ENCODE assay signal across 28 cellular contexts in genomic region chr18:72847134-72847533, GRCh38. TPM values are rescaled to one million over a fixed set of nuclear protein-coding genes. Genes with fewer than 3 reads are reported as not detected.
A peak's percentile ranks its signal among the peaks of the same experiment; 100 is the strongest.
DNase-seq lines count a peak whose midpoint lies in the region; ATAC-seq and TF ChIP-seq lines count a peak whose summit lies in the region.
"Had no signal": no experiment of that assay in that cellular context is flagged by ENCODE, and none has a peak within 500 bp of the region (broad histone marks: within the 10 kb centered on the region; RNA-seq: fewer than 3 reads in every experiment).

No MANE protein-coding gene starts in this region.

- no peaks in the 10 kb centered on the region for H3K9me3 Mint-ChIP-seq in progenitor cell of endocrine pancreas (ENCODE audit: low read depth)

- ATAC-seq in GM21528 (IDR thresholded peaks at IDR 0.05; ENCODE audit: low FRiP score, unreplicated experiment): no peak
- no peak for ATAC-seq in GM18861 (IDR thresholded peaks at IDR 0.05; ENCODE audit: unreplicated experiment)
- ATAC-seq: activated naive CD4-positive, alpha-beta T cell treated with anti-CD3 and anti-CD28 coated beads, Interleukin-2, amount 50 U/mL, for 72 hours; activated T-helper 17 cell treated with anti-CD3 and anti-CD28 coated beads, Interleukin-2, amount 50 U/mL, for 72 hours; stimulated activated memory B cell treated with anti-CD40 and anti-IgM and Interleukin-4, amounts not matched to agents 10 μg/mL and 1 μg/mL and 100 μg/mL, for 72 hours had no signal

- no peak for TF ChIP-seq CTCF in progenitor cell of endocrine pancreas (IDR thresholded peaks at IDR 0.05; ENCODE audit: unreplicated experiment)

- DNase-seq in RPMI7951 (ENCODE audit: low read depth) (peak; percentile 28), caudate nucleus (lab: John Stamatoyannopoulos, UW) (peak in 7 of 61 donors; percentile 18 to 52 (median 22)), progenitor cell of endocrine pancreas (ENCODE audit: low spot score, unreplicated experiment) (no peak)
- no peak for DNase-seq in activated CD4-positive, alpha-beta T cell treated with anti-CD3 and anti-CD28 coated beads, Interleukin-2, amount 50 U/mL, for 48 hours
- DNase-seq: activated CD4-positive, alpha-beta T cell treated with anti-CD3 and anti-CD28 coated beads, Interleukin-2, amount 50 U/mL, for 4 hours; activated CD4-positive, CD25-positive, alpha-beta regulatory T cell; activated CD8-positive, alpha-beta memory T cell treated with anti-CD3 and anti-CD28 coated beads, Interleukin-2, amount 50 U/mL, for 4 hours; aorta; Calu3; cerebellar nuclear complex; naive B cell; NCI-H526; retina; Right ventricle myocardium superior; spleen; stimulated activated CD4-positive, alpha-beta T cell treated with anti-CD3 and anti-CD28 coated beads, Interleukin-2, amount 100 ng/mL, for 48 hours; T-helper 9 cell had no signal

- H3K4me1 ChIP-seq in HUES6 (ENCODE audit: control insufficient read depth, insufficient read depth, low read length): peaks cover 17% of the 10 kb centered on the region
- H3K4me1 ChIP-seq: HAP-1, spleen had no signal

- H3K27ac ChIP-seq in HUES6 (ENCODE audit: low read depth, low read length) (0 out of 2 replicates have a peak overlapping the region, but pooled peaks have one; percentile 56), caudate nucleus (ENCODE audit: low read depth, low read length) (peak overlapping the region; percentile 14)
- H3K27ac ChIP-seq: spleen had no signal

- peaks cover 3% of the 10 kb centered on the region for H3K4me1 Mint-ChIP-seq in progenitor cell of endocrine pancreas (ENCODE audit: low read depth)
- H3K4me1 Mint-ChIP-seq: activated T-helper 17 cell treated with anti-CD3 and anti-CD28 coated beads, Interleukin-2, amount 50 U/mL, for 72 hours; CD14-positive monocyte; IgD-negative memory B cell; stimulated activated memory B cell treated with anti-CD40 and anti-IgM and Interleukin-4, amounts not matched to agents 10 μg/mL and 1 μg/mL and 100 μg/mL, for 72 hours had no signal

- H3K36me3 ChIP-seq in HUES6 (ENCODE audit: control insufficient read depth, insufficient read depth, low read length): no peaks in the 10 kb centered on the region
- H3K36me3 ChIP-seq: HAP-1, spleen had no signal

- H3K4me3 ChIP-seq in HUES6 (ENCODE audit: low read depth, low read length): no peak overlapping the region
- H3K4me3 ChIP-seq: HAP-1, spleen had no signal

- H3K36me3 Mint-ChIP-seq in progenitor cell of endocrine pancreas (ENCODE audit: insufficient read depth): peaks cover 22% of the 10 kb centered on the region
- H3K36me3 Mint-ChIP-seq: CD14-positive monocyte had no signal

- no peaks in the 10 kb centered on the region for H3K27me3 ChIP-seq in HUES6 (ENCODE audit: control insufficient read depth, insufficient read depth, low read length)
- H3K27me3 ChIP-seq: spleen had no signal

- H3K9me3 ChIP-seq in HUES6 (ENCODE audit: control insufficient read depth, insufficient read depth, low read depth, low read length): peaks cover 5% of the 10 kb centered on the region; the same call in 1 of the 2 replicates
- H3K9me3 ChIP-seq: HAP-1 had no signal

- no peak overlapping the region for H3K4me3 Mint-ChIP-seq in progenitor cell of endocrine pancreas (ENCODE audit: low read depth)
- H3K4me3 Mint-ChIP-seq: activated T-helper 17 cell treated with anti-CD3 and anti-CD28 coated beads, Interleukin-2, amount 50 U/mL, for 72 hours; CD14-positive monocyte; IgD-negative memory B cell; naive B cell; stimulated activated memory B cell treated with anti-CD40 and anti-IgM and Interleukin-4, amounts not matched to agents 10 μg/mL and 1 μg/mL and 100 μg/mL, for 72 hours had no signal

- no peaks in the 10 kb centered on the region for H3K27me3 Mint-ChIP-seq in progenitor cell of endocrine pancreas
- H3K27me3 Mint-ChIP-seq: activated T-helper 17 cell treated with anti-CD3 and anti-CD28 coated beads, Interleukin-2, amount 50 U/mL, for 72 hours; IgD-negative memory B cell; stimulated activated memory B cell treated with anti-CD40 and anti-IgM and Interleukin-4, amounts not matched to agents 10 μg/mL and 1 μg/mL and 100 μg/mL, for 72 hours had no signal

- H3K9ac ChIP-seq in HUES6 (ENCODE audit: low read length): no peak overlapping the region

- peak overlapping the region; percentile 11 for H3K27ac Mint-ChIP-seq in progenitor cell of endocrine pancreas
- H3K27ac Mint-ChIP-seq: activated naive CD4-positive, alpha-beta T cell treated with anti-CD3 and anti-CD28 coated beads, Interleukin-2, amount 50 U/mL, for 72 hours; activated T-helper 17 cell treated with anti-CD3 and anti-CD28 coated beads, Interleukin-2, amount 50 U/mL, for 72 hours; CD14-positive monocyte; IgD-negative memory B cell; stimulated activated memory B cell treated with anti-CD40 and anti-IgM and Interleukin-4, amounts not matched to agents 10 μg/mL and 1 μg/mL and 100 μg/mL, for 72 hours had no signal

RNA-seq across cellular contexts. Expression of gene NETO1, which starts 20.7 kb away (rescaled TPM):
- total RNA-seq in RPMI7951 (2014; rRNA removed; shearing (Covaris generic)): 0.10 and 0.12 TPM in 2 replicates
- 52.4 and 57.5 TPM in 2 replicates for total RNA-seq in progenitor cell of endocrine pancreas
- total RNA-seq: activated naive CD4-positive, alpha-beta T cell treated with anti-CD3 and anti-CD28 coated beads, Interleukin-2, amount 50 U/mL, for 72 hours; activated T-helper 17 cell treated with anti-CD3 and anti-CD28 coated beads, Interleukin-2, amount 50 U/mL, for 72 hours; Calu3; endothelial cell of umbilical vein; M059J; Right ventricle myocardium superior had no signal

Comparison
In these comparisons a context has a peak if more than half of its experiments do, and no peak if none do; other contexts are left out.
1. RNA of gene NETO1, which starts 20.7 kb away (total RNA-seq): 52.4 to 57.5 TPM in progenitor cell of endocrine pancreas; 0.10 to 0.12 TPM in RPMI7951; every median in the first group is over 10 times any median in the second.